ENCODE assay signal across 8 cellular contexts in the genomic region with DNA sequence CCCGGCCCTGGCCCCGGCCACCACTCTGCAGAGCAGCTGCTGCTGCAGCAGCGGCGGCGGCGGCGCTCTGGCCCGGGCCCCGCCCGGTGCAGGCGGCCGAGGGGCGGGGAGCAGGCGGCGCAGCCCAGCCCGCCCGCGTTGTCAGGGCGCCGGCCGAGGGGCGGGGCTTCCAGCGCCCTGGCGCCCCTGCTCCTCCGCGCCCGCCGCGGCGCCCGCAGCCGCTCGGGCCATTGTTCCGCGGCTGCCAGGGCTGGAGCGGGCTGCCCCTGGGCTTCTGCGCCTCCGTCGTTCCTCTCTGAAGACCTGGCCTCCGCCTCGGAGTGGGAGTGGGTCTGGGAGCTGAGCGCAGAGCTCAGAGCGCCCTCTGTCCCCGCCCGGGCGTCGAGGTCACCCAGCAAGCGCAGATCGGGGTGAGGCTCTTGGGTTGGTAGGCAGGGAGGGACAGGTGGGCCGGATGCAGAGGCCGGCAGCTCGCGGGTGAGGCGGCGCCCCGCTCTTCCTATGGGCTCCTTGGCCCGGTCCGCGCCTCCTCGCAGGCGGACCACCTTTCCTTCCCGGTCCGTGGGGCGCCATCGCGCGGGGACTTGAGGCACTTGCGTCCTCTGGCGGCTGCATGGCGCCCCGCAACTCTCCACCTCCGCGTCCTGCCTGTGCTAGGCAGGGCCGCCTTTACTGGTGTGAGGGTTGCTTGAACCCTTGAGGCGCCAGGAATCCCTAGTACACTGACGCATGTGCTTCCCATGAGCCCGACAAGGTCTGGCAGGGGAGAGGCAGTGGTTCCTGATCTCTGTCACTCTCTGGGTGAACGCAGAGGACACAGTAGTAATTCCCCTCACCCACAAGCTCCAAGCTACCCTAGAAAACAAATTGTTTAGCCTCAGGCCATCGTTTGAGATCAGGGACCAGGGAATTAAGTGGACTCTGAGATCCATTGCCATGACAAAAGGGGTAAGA. TPM values are rescaled to one million over a fixed set of nuclear protein-coding genes. Genes with fewer than 3 reads are reported as not detected.
A peak's percentile ranks its signal among the peaks of the same experiment; 100 is the strongest.
DNase-seq lines count a peak whose midpoint lies in the region; TF ChIP-seq lines count a peak whose summit lies in the region.

A gene with protein sequence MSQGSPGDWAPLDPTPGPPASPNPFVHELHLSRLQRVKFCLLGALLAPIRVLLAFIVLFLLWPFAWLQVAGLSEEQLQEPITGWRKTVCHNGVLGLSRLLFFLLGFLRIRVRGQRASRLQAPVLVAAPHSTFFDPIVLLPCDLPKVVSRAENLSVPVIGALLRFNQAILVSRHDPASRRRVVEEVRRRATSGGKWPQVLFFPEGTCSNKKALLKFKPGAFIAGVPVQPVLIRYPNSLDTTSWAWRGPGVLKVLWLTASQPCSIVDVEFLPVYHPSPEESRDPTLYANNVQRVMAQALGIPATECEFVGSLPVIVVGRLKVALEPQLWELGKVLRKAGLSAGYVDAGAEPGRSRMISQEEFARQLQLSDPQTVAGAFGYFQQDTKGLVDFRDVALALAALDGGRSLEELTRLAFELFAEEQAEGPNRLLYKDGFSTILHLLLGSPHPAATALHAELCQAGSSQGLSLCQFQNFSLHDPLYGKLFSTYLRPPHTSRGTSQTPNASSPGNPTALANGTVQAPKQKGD (minus strand): TSS at position 69 of the 954 bp plus-strand sequence. CDS start 96 bp downstream, outside the sequence.

- H3K4me3 ChIP-seq in H7 (ENCODE audit: insufficient read depth, low read depth, low read length) (peak within 1 kb of the TSS; percentile 90), Loucy (ENCODE audit: low read length, poor library complexity, severe bottlenecking) (peak within 1 kb of the TSS; percentile 92), fibroblast of villous mesenchyme (ENCODE audit: low read depth, low read length) (peak within 1 kb of the TSS; percentile 93), neural progenitor cell (peak within 1 kb of the TSS; percentile 78), stomach smooth muscle (ENCODE audit: low read length in 2 of 2) (peak within 1 kb of the TSS; percentile 93 to 94)

- H3K9me3 Mint-ChIP-seq in neural progenitor cell = no peaks in the 10 kb centered on the region

- H3K9ac ChIP-seq in Loucy (ENCODE audit: low read depth, low read length, poor library complexity, severe bottlenecking) (peak within 1 kb of the TSS; percentile 93), neural progenitor cell (peak within 1 kb of the TSS; percentile 47), stomach smooth muscle (ENCODE audit: low read length in 2 of 2) (peak within 1 kb of the TSS; percentile 95 to 97)

- peak within 1 kb of the TSS; percentile 92 for H2AFZ ChIP-seq in Loucy (ENCODE audit: low read length)
- peak within 1 kb of the TSS; percentile 95 for H2AFZ ChIP-seq in neural progenitor cell (replicated peaks)

- peaks cover 3% of the 10 kb centered on the region for H3K36me3 Mint-ChIP-seq in neural progenitor cell

- peaks cover 16% of the 10 kb centered on the region for H3K4me1 Mint-ChIP-seq in neural progenitor cell

- H3K79me2 ChIP-seq in Loucy (ENCODE audit: insufficient read depth, low read length) = peaks cover 43% of the 10 kb centered on the region
- peaks cover 24% of the 10 kb centered on the region for H3K79me2 ChIP-seq in neural progenitor cell (ENCODE audit: low read depth)

- H4K20me1 ChIP-seq in Loucy (ENCODE audit: insufficient read depth, low read length, poor library complexity, severe bottlenecking) (peaks cover 16% of the 10 kb centered on the region), neural progenitor cell (ENCODE audit: low read depth) (peaks cover 14% of the 10 kb centered on the region)

- peaks cover 5% of the 10 kb centered on the region for H3K27me3 Mint-ChIP-seq in neural progenitor cell (ENCODE audit: insufficient read depth, low read depth)

- DNase-seq in GDM1 (lab: John Stamatoyannopoulos, UW) (peak; percentile 87), H7 (peak; percentile 98), SHP77 (lab: John Stamatoyannopoulos, UW) (peak; percentile 72 to 87), activated gamma-delta T cell (lab: John Stamatoyannopoulos, UW) (peak; percentile 79), fibroblast of villous mesenchyme (ENCODE audit: low read depth) (peak; percentile 86), neural progenitor cell (ENCODE audit: low spot score) (peak; percentile 95)

- H3K4me2 ChIP-seq in Loucy (ENCODE audit: low read depth, low read length, poor library complexity, severe bottlenecking) (peak within 1 kb of the TSS; percentile 92), neural progenitor cell (peak within 1 kb of the TSS; percentile 85)

- H3K27ac ChIP-seq in neural progenitor cell = peak within 1 kb of the TSS; percentile 91
- H3K27ac ChIP-seq in stomach smooth muscle (ENCODE audit: low read length) = peak within 1 kb of the TSS; percentile 88

- H3K4me1 ChIP-seq in Loucy (ENCODE audit: insufficient read depth, low read length, poor library complexity, severe bottlenecking) = peaks cover 36% of the 10 kb centered on the region
- H3K4me1 ChIP-seq in neural progenitor cell = peaks cover 15% of the 10 kb centered on the region
- peaks cover 26% of the 10 kb centered on the region for H3K4me1 ChIP-seq in stomach smooth muscle (ENCODE audit: control insufficient read depth, insufficient read depth, low read length)

- H3K36me3 ChIP-seq in H7 (replicated peaks; ENCODE audit: control insufficient read depth, insufficient read depth, low read length) = peaks cover 10% of the 10 kb centered on the region
- no peaks in the 10 kb centered on the region for H3K36me3 ChIP-seq in Loucy (ENCODE audit: insufficient read depth, low read length)
- no peaks in the 10 kb centered on the region for H3K36me3 ChIP-seq in neural progenitor cell
- H3K36me3 ChIP-seq in stomach smooth muscle (ENCODE audit: control insufficient read depth in 2 of 2, insufficient read depth in 2 of 2, low read length in 2 of 2) = peaks cover 0 to 5% of the 10 kb centered on the region in 2 donors

- TF ChIP-seq CTCF in Loucy (conservative IDR thresholded peaks at IDR 0.05; ENCODE audit: low read length) = peak; percentile 91
- peak; percentile 93 for TF ChIP-seq CTCF in fibroblast of villous mesenchyme (IDR thresholded peaks at IDR 0.05; ENCODE audit: insufficient read depth, low read depth, low read length)
- TF ChIP-seq CTCF in neural progenitor cell (IDR thresholded peaks at IDR 0.05) = peak; percentile 79

- H3K27me3 ChIP-seq in H7 (ENCODE audit: control insufficient read depth, insufficient read depth, low read length) (no peaks in the 10 kb centered on the region), Loucy (ENCODE audit: insufficient read depth, low read length, poor library complexity, severe bottlenecking) (no peaks in the 10 kb centered on the region), neural progenitor cell (no peaks in the 10 kb centered on the region), stomach smooth muscle (ENCODE audit: control insufficient read depth in 1 of 2, insufficient read depth in 2 of 2, low read length in 2 of 2) (no peaks in the 10 kb centered on the region)

- H3F3A ChIP-seq in Loucy (ENCODE audit: low read depth) (no peaks in the 10 kb centered on the region), neural progenitor cell (ENCODE audit: low read depth) (peaks cover 19% of the 10 kb centered on the region)

- no peaks in the 10 kb centered on the region for H3K9me3 ChIP-seq in Loucy (ENCODE audit: insufficient read depth, low read depth, low read length)
- H3K9me3 ChIP-seq in neural progenitor cell (ENCODE audit: low read depth) = no peaks in the 10 kb centered on the region
- no peaks in the 10 kb centered on the region for H3K9me3 ChIP-seq in stomach smooth muscle (ENCODE audit: control insufficient read depth in 2 of 2, low read length in 2 of 2)

- no peaks in the 10 kb centered on the region for H3K9me2 ChIP-seq in Loucy (replicated peaks; ENCODE audit: low read depth, low read length)

- H3K4me3 Mint-ChIP-seq in neural progenitor cell = peak within 1 kb of the TSS; percentile 97

- peak within 1 kb of the TSS; percentile 97 for H3K27ac Mint-ChIP-seq in neural progenitor cell

RNA-seq across cellular contexts. Expression of the gene that starts here (rescaled TPM):
- total RNA-seq in H7 (2014; rRNA removed; shearing (Covaris generic)) = 49.2 and 57.5 TPM in 2 replicates
- total RNA-seq in fibroblast of villous mesenchyme (11.0 and 19.9 TPM in 2 replicates), neural progenitor cell (ENCODE audit: low replicate concordance) (35.1 and 47.1 TPM in 2 replicates)

Comparison
In these comparisons a context has a peak if more than half of its experiments do, and no peak if none do; other contexts are left out.
1. Peak in every context shown above with its lines: DNase-seq, H3K4me3 ChIP-seq and H3K27ac ChIP-seq.